9 cellular contexts compared by ENCODE assay signal in the genomic region with DNA sequence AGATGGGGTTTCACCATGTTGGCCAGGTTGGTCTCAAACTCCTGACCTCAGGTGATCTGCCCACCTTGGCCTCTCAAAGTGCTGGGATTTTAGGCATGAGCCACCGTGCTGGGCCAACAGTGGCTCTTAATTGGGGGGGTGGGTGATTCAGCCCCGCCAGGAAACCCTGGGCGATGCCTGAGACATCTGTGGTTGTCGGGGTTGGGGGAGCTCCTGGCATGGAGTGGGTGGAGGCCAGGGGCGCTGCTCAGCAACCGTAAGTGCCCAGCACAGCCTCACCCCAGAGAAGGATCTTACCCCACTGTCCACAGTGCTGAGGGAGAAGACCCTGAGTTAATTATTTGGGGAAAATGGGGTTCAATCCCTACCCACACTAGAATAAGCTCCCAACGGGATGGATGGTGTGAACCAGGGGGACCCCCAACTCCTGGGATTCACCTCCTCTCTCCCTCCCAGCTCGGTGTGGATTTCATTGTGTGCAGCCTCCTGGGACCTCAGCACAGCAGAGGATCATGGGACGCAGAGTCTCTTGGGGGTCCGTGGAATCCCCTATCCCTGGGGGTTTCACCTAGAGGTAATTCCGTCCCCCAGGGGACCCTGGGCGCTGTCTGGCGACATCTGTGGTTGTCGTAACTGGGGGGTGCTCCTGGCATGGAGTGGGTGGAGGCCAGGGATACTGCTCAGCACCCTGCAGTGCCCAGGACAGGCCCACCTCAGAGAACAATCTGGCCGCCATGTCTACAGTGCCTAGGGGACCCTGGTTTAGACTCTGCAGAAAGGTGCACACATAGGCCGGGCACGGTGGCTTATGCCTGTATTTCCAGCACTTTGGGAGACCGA.
A peak's percentile ranks its signal among the peaks of the same experiment; 100 is the strongest.
DNase-seq lines count a peak whose midpoint lies in the region; ATAC-seq and TF ChIP-seq lines count a peak whose summit lies in the region.
"Had no signal": no experiment of that assay in that cellular context is flagged by ENCODE, and none has a peak within 500 bp of the region (broad histone marks: within the 10 kb centered on the region; RNA-seq: fewer than 3 reads in every experiment).

No MANE protein-coding gene starts in this region.

- 0 out of 2 replicates have a peak, but pooled peaks cover 4% of the 10 kb centered on the region for H3K36me3 Mint-ChIP-seq in HFFc6 (ENCODE audit: low read depth)

- no peak overlapping the region for H2BK5ac ChIP-seq in mesenchymal stem cell (ENCODE audit: low read depth, low read length, poor library complexity, severe bottlenecking)

- peak overlapping the region; percentile 95 for H2BK120ac ChIP-seq in mesenchymal stem cell (ENCODE audit: low read depth, low read length)

- H3K9me3 Mint-ChIP-seq in HFFc6: peaks cover 4% of the 10 kb centered on the region; the same call in 1 of the 2 replicates

- H3K4me1 ChIP-seq in mesenchymal stem cell (ENCODE audit: control insufficient read depth, insufficient read depth, low read depth, low read length) (peaks cover 55% of the 10 kb centered on the region), subcutaneous abdominal adipose tissue (ENCODE audit: control insufficient read depth in 5 of 5, insufficient read depth in 5 of 5, low read length in 5 of 5) (peaks cover 10 to 84% (median 63%) of the 10 kb centered on the region in 5 donors)

- H3K9ac ChIP-seq in mesenchymal stem cell (ENCODE audit: low read length) (no peak overlapping the region), subcutaneous abdominal adipose tissue (ENCODE audit: low read length in 5 of 5) (no peak overlapping the region)

- H3K9me3 ChIP-seq in mesenchymal stem cell (ENCODE audit: control insufficient read depth, low read length) (no peaks in the 10 kb centered on the region), subcutaneous abdominal adipose tissue (ENCODE audit: control insufficient read depth in 5 of 5, low read length in 5 of 5) (no peaks in the 10 kb centered on the region)

- H3K4me2 ChIP-seq in mesenchymal stem cell (ENCODE audit: low read length, poor library complexity, severe bottlenecking): no peak overlapping the region

- peak overlapping the region; percentile 80 for H4K91ac ChIP-seq in mesenchymal stem cell (ENCODE audit: low read length)

- peak overlapping the region; percentile 75 for H2BK15ac ChIP-seq in mesenchymal stem cell (ENCODE audit: low read depth, poor library complexity, severe bottlenecking)

- H3K4me3 ChIP-seq in brain microvascular endothelial cell (ENCODE audit: low read depth, low read length): no peak overlapping the region
- no peak overlapping the region for H3K4me3 ChIP-seq in mesenchymal stem cell (ENCODE audit: insufficient read depth in 1 of 2, low read depth in 1 of 2, low read length in 2 of 2)
- H3K4me3 ChIP-seq in subcutaneous abdominal adipose tissue (ENCODE audit: low read depth in 1 of 5, low read length in 5 of 5): no peak overlapping the region

- ATAC-seq in HG02763 (IDR thresholded peaks at IDR 0.05; ENCODE audit: unreplicated experiment) (no peak), GM21576 (IDR thresholded peaks at IDR 0.05; ENCODE audit: unreplicated experiment) (no peak)

- no peak overlapping the region for H3K14ac ChIP-seq in mesenchymal stem cell (ENCODE audit: low read length in 2 of 2)

- H4K8ac ChIP-seq in mesenchymal stem cell (ENCODE audit: low read length): peak overlapping the region; percentile 71

- peak overlapping the region; percentile 26 to 96 for H3K18ac ChIP-seq in mesenchymal stem cell (ENCODE audit: low read depth in 1 of 2, low read length in 2 of 2)

- H3K23ac ChIP-seq in mesenchymal stem cell (ENCODE audit: low read length in 2 of 2): no peak overlapping the region

- WGBS in mesenchymal stem cell: 93% methylated on average over 16 of the region's 18 CpGs

- H3K27ac ChIP-seq in brain microvascular endothelial cell: peak overlapping the region; percentile 98
- no peak overlapping the region for H3K27ac ChIP-seq in mesenchymal stem cell (ENCODE audit: low read length, poor library complexity, severe bottlenecking)
- H3K27ac ChIP-seq in subcutaneous abdominal adipose tissue (ENCODE audit: low read depth, low read length): peak overlapping the region; percentile 83

- in situ Hi-C loops in brain microvascular endothelial cell (cut with HindIII; ENCODE audit: low pct_ligation_motif_present, low sequenced_read_pairs): no loop called here

- H2AFZ ChIP-seq in mesenchymal stem cell (ENCODE audit: low read depth, low read length): no peak overlapping the region

- TF ChIP-seq CTCF in HFFc6 (IDR thresholded peaks at IDR 0.05): no peak
- TF ChIP-seq CTCF in brain microvascular endothelial cell (IDR thresholded peaks at IDR 0.05; ENCODE audit: low read depth, low read length, missing control alignments): no peak

- H3K27me3 ChIP-seq in brain microvascular endothelial cell (replicated peaks): no peaks in the 10 kb centered on the region
- no peaks in the 10 kb centered on the region for H3K27me3 ChIP-seq in mesenchymal stem cell (ENCODE audit: control insufficient read depth in 1 of 2, insufficient read depth in 1 of 2, low read length in 2 of 2)
- no peaks in the 10 kb centered on the region for H3K27me3 ChIP-seq in subcutaneous abdominal adipose tissue (ENCODE audit: control insufficient read depth in 5 of 5, insufficient read depth in 4 of 5, low read length in 5 of 5)

- H2AK5ac ChIP-seq in mesenchymal stem cell (ENCODE audit: low read length, severe bottlenecking): peak overlapping the region; percentile 24

- H3K27ac Mint-ChIP-seq in HFFc6: peak overlapping the region; percentile 33

- H3K4me1 Mint-ChIP-seq in HFFc6 (ENCODE audit: low read depth): peaks cover 50% of the 10 kb centered on the region

- no peak for DNase-seq in HFFc6
- DNase-seq in brain microvascular endothelial cell: no peak
- DNase-seq in mesenchymal stem cell: no peak
- DNase-seq in NCI-H187 (lab: John Stamatoyannopoulos, UW): no peak
- no peak for DNase-seq in NCI-H524 treated with DMSO at 0.1 percent for 48 hours (lab: John Stamatoyannopoulos, UW)
- DNase-seq: NCI-H2171 had no signal

- H2BK12ac ChIP-seq in mesenchymal stem cell (ENCODE audit: low read length in 2 of 2): peak overlapping the region; percentile 75 to 85

- no peak overlapping the region for H3K4me3 Mint-ChIP-seq in HFFc6

- peak overlapping the region; percentile 63 to 68 for H3K4ac ChIP-seq in mesenchymal stem cell (ENCODE audit: low read depth in 1 of 2, low read length in 2 of 2)

- no peaks in the 10 kb centered on the region for H3K79me1 ChIP-seq in mesenchymal stem cell (replicated peaks; ENCODE audit: low read length, poor library complexity, severe bottlenecking)

- no peaks in the 10 kb centered on the region; the same call in 1 of the 2 replicates for H3K27me3 Mint-ChIP-seq in HFFc6 (ENCODE audit: insufficient read depth)

- no peaks in the 10 kb centered on the region for H3K36me3 ChIP-seq in brain microvascular endothelial cell (replicated peaks)
- no peaks in the 10 kb centered on the region for H3K36me3 ChIP-seq in mesenchymal stem cell (ENCODE audit: control insufficient read depth in 1 of 2, insufficient read depth in 2 of 2, low read depth in 1 of 2, low read length in 2 of 2)
- H3K36me3 ChIP-seq in subcutaneous abdominal adipose tissue (ENCODE audit: control insufficient read depth in 5 of 5, insufficient read depth in 5 of 5, low read length in 5 of 5): no peaks in the 10 kb centered on the region
